In genomic region chr3:186277268-186277909, GRCh38 we compare ENCODE assay signal across 8 cellular contexts.
DNase-seq lines count a peak whose midpoint lies in the region; ATAC-seq and TF ChIP-seq lines count a peak whose summit lies in the region.

No MANE protein-coding gene starts in this region.

- H3K9me3 Mint-ChIP-seq in activated CD8-positive, alpha-beta T cell treated with anti-CD3 and anti-CD28 coated beads for 36 hours: no peaks in the 10 kb centered on the region

- H3K14ac ChIP-seq in neuronal stem cell (ENCODE audit: low read length): no peak overlapping the region

- no peak overlapping the region for H3K4me3 Mint-ChIP-seq in activated CD8-positive, alpha-beta T cell treated with anti-CD3 and anti-CD28 coated beads for 36 hours

- H3K27me3 ChIP-seq in neuronal stem cell (ENCODE audit: control insufficient read depth in 3 of 3, insufficient read depth in 3 of 3, low read depth in 1 of 3, low read length in 3 of 3) (peaks cover 0 to 10% (median 0%) of the 10 kb centered on the region in 3 experiments), sigmoid colon (no peaks in the 10 kb centered on the region)

- no peak overlapping the region for H2AFZ ChIP-seq in neuronal stem cell (ENCODE audit: low read length)

- H3K9ac ChIP-seq in neuronal stem cell (ENCODE audit: low read depth, low read length, poor library complexity): no peak overlapping the region

- H4K8ac ChIP-seq in neuronal stem cell (ENCODE audit: low read depth, low read length): no peak overlapping the region

- H3K4me1 ChIP-seq in neuronal stem cell (ENCODE audit: control insufficient read depth in 2 of 2, insufficient read depth in 1 of 2, low read depth in 1 of 2, low read length in 2 of 2) (no peaks in the 10 kb centered on the region), sigmoid colon (peaks cover 0 to 18% (median 11%) of the 10 kb centered on the region in 4 donors)

- no peak overlapping the region for H3K18ac ChIP-seq in neuronal stem cell (ENCODE audit: low read length)

- H2AK5ac ChIP-seq in neuronal stem cell (ENCODE audit: low read depth, low read length): no peak overlapping the region

- no peaks in the 10 kb centered on the region for H3K36me3 Mint-ChIP-seq in activated CD8-positive, alpha-beta T cell treated with anti-CD3 and anti-CD28 coated beads for 36 hours (ENCODE audit: low read depth)

- H3K4ac ChIP-seq in neuronal stem cell (ENCODE audit: low read length): no peak overlapping the region

- H3K4me2 ChIP-seq in neuronal stem cell (ENCODE audit: insufficient read depth, low read length, poor library complexity, severe bottlenecking): no peak overlapping the region

- TF ChIP-seq CTCF in AG09309 (IDR thresholded peaks at IDR 0.05; ENCODE audit: control insufficient read depth, insufficient read depth, low read depth, low read length, missing control alignments): peak; percentile 66
- TF ChIP-seq CTCF in cardiac fibroblast (IDR thresholded peaks at IDR 0.05; ENCODE audit: low read depth, low read length): peak; percentile 61
- TF ChIP-seq CTCF in lower leg skin (IDR thresholded peaks at IDR 0.05): no peak
- TF ChIP-seq CTCF in sigmoid colon (IDR thresholded peaks at IDR 0.05): peak in 1 of 4 experiments; percentile 18
- no peak for TF ChIP-seq CTCF in activated CD8-positive, alpha-beta T cell treated with anti-CD3 and anti-CD28 coated beads for 36 hours (IDR thresholded peaks at IDR 0.05)

- POLR2A ChIA-PET in activated CD8-positive, alpha-beta T cell treated with anti-CD3 and anti-CD28 coated beads for 36 hours (lab: Charles Lee): no interaction called here

- H3K23ac ChIP-seq in neuronal stem cell (ENCODE audit: low read depth, low read length, poor library complexity): no peak overlapping the region

- H3K4me3 ChIP-seq in AG09309 (ENCODE audit: control insufficient read depth, low read depth, low read length) (no peak overlapping the region), cardiac fibroblast (replicated peaks in 1 of 2; ENCODE audit: low read depth in 2 of 2, low read length in 2 of 2) (no peak overlapping the region), lower leg skin (ENCODE audit: low read depth, poor library complexity, severe bottlenecking) (no peak overlapping the region), neuronal stem cell (ENCODE audit: low read length in 2 of 2) (no peak overlapping the region), sigmoid colon (no peak overlapping the region)

- TF ChIP-seq EP300 in Ishikawa (IDR thresholded peaks at IDR 0.05; ENCODE audit: borderline replicate concordance) (no peak), sigmoid colon (IDR thresholded peaks at IDR 0.05) (no peak)

- H3K79me1 ChIP-seq in neuronal stem cell (ENCODE audit: low read depth, low read length): no peaks in the 10 kb centered on the region

- H3K27ac Mint-ChIP-seq in activated CD8-positive, alpha-beta T cell treated with anti-CD3 and anti-CD28 coated beads for 36 hours: no peak overlapping the region

- no peak overlapping the region for H4K91ac ChIP-seq in neuronal stem cell (ENCODE audit: low read depth, low read length, poor library complexity)

- no peak for ATAC-seq in activated CD8-positive, alpha-beta T cell treated with anti-CD3 and anti-CD28 coated beads for 36 hours

- TF ChIP-seq RAD21 in Ishikawa (IDR thresholded peaks at IDR 0.05; ENCODE audit: low read depth): peak; percentile 89

- H2BK12ac ChIP-seq in neuronal stem cell (ENCODE audit: low read length): no peak overlapping the region

- H3K36me3 ChIP-seq in neuronal stem cell (replicated peaks in 1 of 2; ENCODE audit: control insufficient read depth in 2 of 2, insufficient read depth in 2 of 2, low read length in 2 of 2): no peaks in the 10 kb centered on the region
- H3K36me3 ChIP-seq in sigmoid colon: peaks cover 0 to 29% (median 2%) of the 10 kb centered on the region in 4 donors

- intact Hi-C loops in lower leg skin (cut with DNase I; ENCODE audit: low total_unique reads): loop anchor here (5.0 kb wide), 1 partner anchor 295 kb away; no protein-coding TSS in a partner anchor
- intact Hi-C loops in sigmoid colon (cut with DNase I): no loop called here
- intact Hi-C loops in activated CD8-positive, alpha-beta T cell treated with anti-CD3 and anti-CD28 coated beads for 36 hours (cut with micrococcal nuclease): no loop called here

- TF ChIP-seq POLR2A in lower leg skin (IDR thresholded peaks at IDR 0.05) (no peak), sigmoid colon (IDR thresholded peaks at IDR 0.05) (no peak)

- WGBS in lower leg skin, 2 donors: 38 to 41% methylated on average over 10 of the region's 10 CpGs
- no CpG with 5 or more reads among the region's 10 CpGs for WGBS in neuronal stem cell (ENCODE audit: extremely low coverage in 2 of 2, insufficient read length in 2 of 2, insufficient replicate concordance in 1 of 2), 2 donors
- WGBS in sigmoid colon, 2 donors: 38 to 60% methylated on average over 10 of the region's 10 CpGs

- no peak overlapping the region for H2BK120ac ChIP-seq in neuronal stem cell (ENCODE audit: low read depth, low read length)

- no peaks in the 10 kb centered on the region for H3K4me1 Mint-ChIP-seq in activated CD8-positive, alpha-beta T cell treated with anti-CD3 and anti-CD28 coated beads for 36 hours (ENCODE audit: low read depth)

- H3K9me3 ChIP-seq in neuronal stem cell (replicated peaks in 1 of 2; ENCODE audit: control insufficient read depth in 2 of 2, insufficient read depth in 1 of 2, low read depth in 1 of 2, low read length in 2 of 2): no peaks in the 10 kb centered on the region
- no peaks in the 10 kb centered on the region for H3K9me3 ChIP-seq in sigmoid colon

- H3K27ac ChIP-seq in neuronal stem cell (replicated peaks; ENCODE audit: low read length) (no peak overlapping the region), sigmoid colon (peak overlapping the region in 1 of 4 donors; percentile 47)

- DNase-seq in AG09309 (ENCODE audit: low read depth): no peak
- peak; percentile 74 to 82 for DNase-seq in cardiac fibroblast (ENCODE audit: low read depth in 2 of 2)
- peak; percentile 30 to 36 for DNase-seq in lower leg skin (ENCODE audit: low spot score in 2 of 2)
- no peak for DNase-seq in neuronal stem cell (ENCODE audit: low spot score)
- DNase-seq in activated CD4-positive, alpha-beta T cell treated with anti-CD3 and anti-CD28 coated beads for 4 hours: no peak
- DNase-seq in sigmoid colon: no peak
- DNase-seq in activated CD8-positive, alpha-beta T cell treated with anti-CD3 and anti-CD28 coated beads for 36 hours: no peak

- H2BK15ac ChIP-seq in neuronal stem cell (ENCODE audit: low read length): no peak overlapping the region

- peaks cover 9% of the 10 kb centered on the region for H3K27me3 Mint-ChIP-seq in activated CD8-positive, alpha-beta T cell treated with anti-CD3 and anti-CD28 coated beads for 36 hours

- H2BK5ac ChIP-seq in neuronal stem cell (ENCODE audit: low read length): no peak overlapping the region

- CTCF ChIA-PET in activated CD8-positive, alpha-beta T cell treated with anti-CD3 and anti-CD28 coated beads for 36 hours (lab: Charles Lee): interaction anchor here (1.0 to 1.5 kb wide), 3 partner anchors 20 to 295 kb away, joined by 3 to 5 read pairs (median 5); no protein-coding TSS in a partner anchor

TF ChIP-seq in Ishikawa, 13 proteins besides CTCF, POLR2A, EP300 and RAD21:
- TF ChIP-seq ZBTB7A (IDR thresholded peaks at IDR 0.05; ENCODE audit: low read depth) (no peak), EGR1 (IDR thresholded peaks at IDR 0.05) (peak; percentile 86)
- TF ChIP-seq, protein P1, sequence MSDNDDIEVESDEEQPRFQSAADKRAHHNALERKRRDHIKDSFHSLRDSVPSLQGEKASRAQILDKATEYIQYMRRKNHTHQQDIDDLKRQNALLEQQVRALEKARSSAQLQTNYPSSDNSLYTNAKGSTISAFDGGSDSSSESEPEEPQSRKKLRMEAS (IDR thresholded peaks at IDR 0.05): peak; percentile 30; the same call in 1 of the 2 replicates

Comparison
In these comparisons a context has a peak if more than half of its experiments do, and no peak if none do; other contexts are left out.
1. DNase-seq: peak in cardiac fibroblast (2 of 2) and lower leg skin (2 of 2); none in AG09309 (single experiment), neuronal stem cell (single experiment), activated CD4-positive, alpha-beta T cell treated with anti-CD3 and anti-CD28 coated beads for 4 hours (0 of 2), sigmoid colon (single experiment) and activated CD8-positive, alpha-beta T cell treated with anti-CD3 and anti-CD28 coated beads for 36 hours (single experiment).
2. CTCF ChIP-seq: peak in AG09309 (single experiment) and cardiac fibroblast (single experiment); none in lower leg skin (0 of 3) and activated CD8-positive, alpha-beta T cell treated with anti-CD3 and anti-CD28 coated beads for 36 hours (single experiment).